ENCODE assay signal across 11 cellular contexts in the genomic region with DNA sequence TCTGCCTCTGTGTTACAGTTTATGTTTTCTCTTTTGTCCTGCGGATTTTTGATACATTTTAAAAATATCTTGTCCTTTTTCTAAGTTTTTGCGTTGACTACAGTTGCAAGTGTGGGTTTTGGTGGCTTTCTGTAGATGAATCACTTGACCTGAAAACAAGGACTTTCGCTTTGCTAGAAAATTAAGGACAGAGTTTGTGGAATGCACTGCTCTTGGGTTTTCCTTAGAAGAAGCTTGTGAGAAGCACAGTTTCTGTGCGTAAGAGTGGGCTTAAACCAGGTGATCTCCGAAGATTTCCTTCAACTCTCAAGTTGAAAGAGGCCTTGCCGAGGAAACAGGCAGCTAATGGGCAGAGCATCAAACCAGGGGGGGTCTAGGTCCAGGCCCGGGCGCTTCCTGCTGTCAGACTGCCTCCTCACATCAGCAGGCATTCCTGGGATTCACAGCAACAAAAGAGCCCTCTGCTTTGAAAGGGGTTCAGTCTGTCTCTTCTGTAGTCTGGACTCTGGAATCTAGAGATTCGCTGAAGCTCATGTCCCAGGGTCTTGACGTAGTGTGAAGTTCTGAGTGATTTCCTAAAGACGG. TPM values are rescaled to one million over a fixed set of nuclear protein-coding genes. Genes with fewer than 3 reads are reported as not detected.
DNase-seq lines count a peak whose midpoint lies in the region; ATAC-seq, FAIRE-seq and TF ChIP-seq lines count a peak whose summit lies in the region.
"Had no signal": no experiment of that assay in that cellular context is flagged by ENCODE, and none has a peak within 500 bp of the region (broad histone marks: within the 10 kb centered on the region; RNA-seq: fewer than 3 reads in every experiment).

No MANE protein-coding gene starts in this region.

- peaks cover 88% of the 10 kb centered on the region for H4K20me1 ChIP-seq in astrocyte (ENCODE audit: insufficient read depth, low read length)

- no peak for ATAC-seq in stimulated activated memory B cell treated with anti-CD40 and anti-IgM and Interleukin-4, amounts not matched to agents 10 μg/mL and 1 μg/mL and 100 μg/mL, for 72 hours
- no peak for ATAC-seq in HG03175 (IDR thresholded peaks at IDR 0.05; ENCODE audit: unreplicated experiment)

- H3K36me3 Mint-ChIP-seq in astrocyte (ENCODE audit: low read depth, unreplicated experiment) (peaks cover 6% of the 10 kb centered on the region), immature natural killer cell (peaks cover 0 to 1% (median 0%) of the 10 kb centered on the region in 3 donors)
- peaks cover 28% of the 10 kb centered on the region for H3K36me3 Mint-ChIP-seq in stimulated activated memory B cell treated with anti-CD40 and anti-IgM and Interleukin-4, amounts not matched to agents 10 μg/mL and 1 μg/mL and 100 μg/mL, for 72 hours

- H3K4me2 ChIP-seq in astrocyte (ENCODE audit: low read length): peak overlapping the region; percentile 80

- no peak overlapping the region for H2AFZ ChIP-seq in astrocyte (ENCODE audit: low read depth, low read length)

- H3K9ac ChIP-seq in astrocyte (ENCODE audit: low read length) (peak overlapping the region; percentile 49), kidney (ENCODE audit: low read length in 2 of 2) (no peak overlapping the region)

- no peaks in the 10 kb centered on the region for H3K36me3 ChIP-seq in astrocyte (ENCODE audit: insufficient read depth, low read length)
- H3K36me3 ChIP-seq in kidney (ENCODE audit: control insufficient read depth in 1 of 2, insufficient read depth in 2 of 2, low read length in 2 of 2): no peaks in the 10 kb centered on the region

- peak overlapping the region; percentile 62 for H3K27ac Mint-ChIP-seq in astrocyte (ENCODE audit: unreplicated experiment)
- H3K27ac Mint-ChIP-seq in immature natural killer cell: peak overlapping the region in 4 of 6 donors; percentile 20 to 80 (median 68)
- H3K27ac Mint-ChIP-seq in stimulated activated memory B cell treated with anti-CD40 and anti-IgM and Interleukin-4, amounts not matched to agents 10 μg/mL and 1 μg/mL and 100 μg/mL, for 72 hours: peak overlapping the region; percentile 84

- TF ChIP-seq CTCF in astrocyte (IDR thresholded peaks at IDR 0.05; ENCODE audit: insufficient read depth, low read depth, low read length) (no peak), kidney (IDR thresholded peaks at IDR 0.05; ENCODE audit: borderline replicate concordance, extremely low read depth, insufficient read depth) (no peak)

- peak overlapping the region; percentile 60 for H3K4me3 Mint-ChIP-seq in astrocyte (ENCODE audit: unreplicated experiment)
- H3K4me3 Mint-ChIP-seq in immature natural killer cell: peak overlapping the region in 1 of 5 donors; percentile 74
- H3K4me3 Mint-ChIP-seq in stimulated activated memory B cell treated with anti-CD40 and anti-IgM and Interleukin-4, amounts not matched to agents 10 μg/mL and 1 μg/mL and 100 μg/mL, for 72 hours: peak overlapping the region; percentile 12

- H3K4me3 ChIP-seq in astrocyte (ENCODE audit: insufficient read depth, low read depth, low read length) (peak overlapping the region; percentile 43), kidney (ENCODE audit: low read length in 2 of 2) (no peak overlapping the region)

- H3K27me3 Mint-ChIP-seq in astrocyte (ENCODE audit: low read depth, unreplicated experiment) (no peaks in the 10 kb centered on the region), immature natural killer cell (ENCODE audit: low read depth in 3 of 3) (peaks cover 0 to 1% (median 0%) of the 10 kb centered on the region in 3 donors)
- no peaks in the 10 kb centered on the region for H3K27me3 Mint-ChIP-seq in stimulated activated memory B cell treated with anti-CD40 and anti-IgM and Interleukin-4, amounts not matched to agents 10 μg/mL and 1 μg/mL and 100 μg/mL, for 72 hours

- no peaks in the 10 kb centered on the region for H3K9me3 ChIP-seq in astrocyte (ENCODE audit: insufficient read depth, low read depth, low read length)
- no peaks in the 10 kb centered on the region for H3K9me3 ChIP-seq in kidney (ENCODE audit: control insufficient read depth in 1 of 2, low read length in 2 of 2)
- H3K9me3 ChIP-seq: heart right ventricle had no signal

- H3K4me1 Mint-ChIP-seq in astrocyte (ENCODE audit: low read depth, unreplicated experiment) (peaks cover 30% of the 10 kb centered on the region), immature natural killer cell (peaks cover 80 to 92% of the 10 kb centered on the region in 2 donors)
- H3K4me1 Mint-ChIP-seq in stimulated activated memory B cell treated with anti-CD40 and anti-IgM and Interleukin-4, amounts not matched to agents 10 μg/mL and 1 μg/mL and 100 μg/mL, for 72 hours: peaks cover 83% of the 10 kb centered on the region

- H3K27me3 ChIP-seq in astrocyte (ENCODE audit: insufficient read depth, low read length): no peaks in the 10 kb centered on the region
- H3K27me3 ChIP-seq: heart right ventricle had no signal

- intact Hi-C loops in kidney (cut with DNase I): no loop called here

- peaks cover 99% of the 10 kb centered on the region for H3K79me2 ChIP-seq in astrocyte (ENCODE audit: insufficient read depth, low read length)

- H3K9me3 Mint-ChIP-seq in astrocyte (ENCODE audit: unreplicated experiment): no peaks in the 10 kb centered on the region
- H3K9me3 Mint-ChIP-seq in immature natural killer cell: no peaks in the 10 kb centered on the region
- H3K9me3 Mint-ChIP-seq in stimulated activated memory B cell treated with anti-CD40 and anti-IgM and Interleukin-4, amounts not matched to agents 10 μg/mL and 1 μg/mL and 100 μg/mL, for 72 hours: no peaks in the 10 kb centered on the region

- H3K4me1 ChIP-seq in astrocyte (ENCODE audit: insufficient read depth, low read length) (peaks cover 11% of the 10 kb centered on the region), kidney (ENCODE audit: control insufficient read depth in 1 of 2, insufficient read depth in 1 of 2, low read depth in 1 of 2, low read length in 2 of 2) (peaks cover 6 to 9% of the 10 kb centered on the region in 2 donors)

- DNase-seq in activated T-cell treated with anti-CD3 and anti-CD28 coated beads, Interleukin-2, amount 50 U/mL, for 1 hour: peak; percentile 15
- DNase-seq in activated T-cell treated with anti-CD3 and anti-CD28 coated beads for 4 hours (no peak), astrocyte (ENCODE audit: low read depth) (peak; percentile 37), immature natural killer cell (no peak), H4 (ENCODE audit: low spot score) (no peak), kidney (no peak)
- DNase-seq: activated CD4-positive, CD25-positive, alpha-beta regulatory T cell treated with anti-CD3 and anti-CD28 coated beads, Interleukin-2, amount 50 U/mL, for 72 hours; heart right ventricle had no signal

- no peak for FAIRE-seq in astrocyte (lab: Jason Lieb, UNC)
- FAIRE-seq in kidney (lab: Jason Lieb, UNC): no peak
- FAIRE-seq: RCC 7860 had no signal

- peak overlapping the region; percentile 8 for H3K27ac ChIP-seq in astrocyte (ENCODE audit: low read depth, low read length)
- no peak overlapping the region for H3K27ac ChIP-seq in kidney (ENCODE audit: low read depth in 2 of 2, low read length in 2 of 2)

RNA-seq across cellular contexts. Expression of a gene that starts 17.3 kb away (rescaled TPM):
- total RNA-seq in astrocyte (61.6 and 62.9 TPM in 2 replicates), kidney (52.9 TPM)
- polyA plus RNA-seq in immature natural killer cell (10 to 100 TPM; 10.7 to 22.1 (median 16.2) TPM), kidney (ENCODE audit: insufficient read depth, low read depth, low replicate concordance) (22.8 TPM)
- total RNA-seq in H4 (2014; rRNA removed; shearing (Covaris generic)): 14.7 and 17.6 TPM in 2 replicates

Comparison
In these comparisons a context has a peak if more than half of its experiments do, and no peak if none do; other contexts are left out.
1. DNase-seq: peak in activated T-cell treated with anti-CD3 and anti-CD28 coated beads, Interleukin-2, amount 50 U/mL, for 1 hour (single experiment) and astrocyte (single experiment); none in activated T-cell treated with anti-CD3 and anti-CD28 coated beads for 4 hours (single experiment), immature natural killer cell (0 of 3), H4 (single experiment) and kidney (single experiment).
2. Peak in every context shown above with its lines, with median percentiles within 50 percentile points of each other: H3K27ac Mint-ChIP-seq.